Comparison of ENCODE assay signal across 10 cellular contexts in the genomic region with DNA sequence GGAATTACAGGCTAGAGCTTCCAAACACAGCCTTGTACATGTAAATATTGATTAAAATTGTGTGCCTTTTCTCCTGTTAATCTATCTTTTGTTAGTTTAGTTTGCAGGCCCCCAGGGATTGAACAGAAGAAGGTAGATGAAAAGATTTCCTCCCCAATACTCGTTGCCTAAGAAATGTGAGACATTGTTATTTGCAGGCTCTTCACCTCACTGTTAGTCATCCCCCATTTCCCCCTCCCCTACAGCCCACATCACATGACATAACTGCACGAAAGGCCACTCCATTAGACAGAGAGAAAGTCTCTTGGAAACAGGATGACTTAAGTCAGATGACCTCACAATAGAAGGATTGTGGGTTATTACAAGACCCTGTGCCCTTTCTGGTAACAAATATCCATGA. TPM values are rescaled to one million over a fixed set of nuclear protein-coding genes. Genes with fewer than 3 reads are reported as not detected.
DNase-seq lines count a peak whose midpoint lies in the region; ATAC-seq and TF ChIP-seq lines count a peak whose summit lies in the region.
"Had no signal": no experiment of that assay in that cellular context is flagged by ENCODE, and none has a peak within 500 bp of the region (broad histone marks: within the 10 kb centered on the region; RNA-seq: fewer than 3 reads in every experiment).

No MANE protein-coding gene starts in this region.

- H3K4me3 ChIP-seq in IMR-90 (ENCODE audit: insufficient read depth, low read depth, low read length) (no peak overlapping the region), adrenal gland (no peak overlapping the region)

- no peak overlapping the region for H3K14ac ChIP-seq in IMR-90 (replicated peaks; ENCODE audit: low read depth, low read length)

- TF ChIP-seq RAD21 in IMR-90 (IDR thresholded peaks at IDR 0.05; ENCODE audit: low read length), result no peak

- ATAC-seq in IMR-90 (ENCODE audit: low read depth) (peak; percentile 66), GM18519 (IDR thresholded peaks at IDR 0.05; ENCODE audit: low FRiP score, unreplicated experiment) (no peak)

- no peak overlapping the region for H3K18ac ChIP-seq in IMR-90 (ENCODE audit: low read depth, low read length)

- 0 out of 4 replicates have a peak overlapping the region, but pooled peaks of 1 of the 2 experiments have one; percentile 43 for H4K8ac ChIP-seq in IMR-90 (ENCODE audit: low read depth in 2 of 2, low read length in 2 of 2)

- H2AK9ac ChIP-seq in IMR-90 (replicated peaks; ENCODE audit: low read depth, low read length, poor library complexity), result no peak overlapping the region

- no peak overlapping the region for H3K56ac ChIP-seq in IMR-90 (ENCODE audit: extremely low read depth, insufficient read depth, low read length)

- no peak overlapping the region for H2AFZ ChIP-seq in IMR-90 (replicated peaks; ENCODE audit: low read length, poor library complexity)

- H3K9me1 ChIP-seq in IMR-90 (ENCODE audit: insufficient read depth, low read length), result no peaks in the 10 kb centered on the region

- H2BK15ac ChIP-seq in IMR-90 (ENCODE audit: low read depth, low read length), result 0 out of 3 replicates have a peak overlapping the region, but pooled peaks have one; percentile 43

- H3K23ac ChIP-seq in IMR-90 (ENCODE audit: low read depth, low read length), result no peak overlapping the region

- no peak overlapping the region for H3K9ac ChIP-seq in IMR-90 (ENCODE audit: low read depth, low read length)

- TF ChIP-seq POLR2A in IMR-90 (IDR thresholded peaks at IDR 0.05; ENCODE audit: low read depth, low read length), result no peak
- TF ChIP-seq POLR2A in adrenal gland (IDR thresholded peaks at IDR 0.05), result no peak

- H4K5ac ChIP-seq in IMR-90 (ENCODE audit: low read depth, low read length), result no peak overlapping the region

- dilution Hi-C loops in IMR-90 (cut with HindIII; ENCODE audit: low sequenced_read_pairs, unreplicated experiment), result no loop called here

- no peak for TF ChIP-seq CTCF in IMR-90 (conservative IDR thresholded peaks at IDR 0.05; ENCODE audit: low read depth, low read length)
- TF ChIP-seq CTCF in adrenal gland (IDR thresholded peaks at IDR 0.05), result no peak

- BruUV-seq in IMR-90 (replicated peaks; lab: Mats Ljungman, UMichigan), result no TSS peak

- in situ Hi-C loops in IMR-90 (cut with MboI; ENCODE audit: low sequenced_read_pairs), result no loop called here

- no peaks in the 10 kb centered on the region for H4K20me1 ChIP-seq in IMR-90 (ENCODE audit: insufficient read depth, low read length)

- POLR2A ChIA-PET in IMR-90 (lab: Charles Lee; ENCODE audit: unreplicated experiment), result no interaction called here

- CTCF ChIA-PET in IMR-90 (lab: Yijun Ruan, JAX), result no interaction called here

- peak overlapping the region; percentile 74 for H3K27ac ChIP-seq in IMR-90 (ENCODE audit: insufficient read depth, low read length)
- no peak overlapping the region for H3K27ac ChIP-seq in adrenal gland

- H2BK120ac ChIP-seq in IMR-90 (ENCODE audit: low read depth, low read length), result peak overlapping the region; percentile 44; the same call in 1 of the 2 replicates

- H3K4me1 ChIP-seq in IMR-90 (ENCODE audit: control insufficient read depth, insufficient read depth, low read length) (peaks cover 10% of the 10 kb centered on the region), adrenal gland (replicated peaks in 1 of 2) (no peaks in the 10 kb centered on the region)

- H3K36me3 ChIP-seq in IMR-90 (ENCODE audit: control insufficient read depth, insufficient read depth, low read length) (no peaks in the 10 kb centered on the region), adrenal gland (replicated peaks in 1 of 2) (no peaks in the 10 kb centered on the region)

- H3K9me3 ChIP-seq in IMR-90 (ENCODE audit: control insufficient read depth, insufficient read depth, low read length) (no peaks in the 10 kb centered on the region), adrenal gland (replicated peaks in 1 of 3) (no peaks in the 10 kb centered on the region)

- peak overlapping the region; percentile 96 for H2BK5ac ChIP-seq in IMR-90 (ENCODE audit: low read depth, low read length, poor library complexity, severe bottlenecking)

- intact Hi-C loops in IMR-90 (cut with micrococcal nuclease) (loop anchor here (2.0 kb wide), 1 partner anchor 13 kb away; a partner anchor contains a TSS), adrenal gland (cut with DNase I) (loop anchor here in 1 of 2 donors (10.0 kb wide), 1 partner anchor 449 kb away; no protein-coding TSS in a partner anchor)

- DNase-seq in 8988T (peak; percentile 26), IMR-90 (peak; percentile 95), adrenal gland (peak; percentile 45 to 81 (median 69)), iris pigment epithelial cell (ENCODE audit: low read depth) (peak; percentile 93), HuH-7.5 (ENCODE audit: low spot score) (no peak)
- no peak for DNase-seq in activated naive CD4-positive, alpha-beta T cell (lab: John Stamatoyannopoulos, UW)
- DNase-seq in activated CD8-positive, alpha-beta memory T cell treated with anti-CD3 and anti-CD28 coated beads, Interleukin-2, amount 50 U/mL, for 48 hours, result no peak
- DNase-seq: CD4-positive, CD25-positive, alpha-beta regulatory T cell; naive B cell had no signal

- no peaks in the 10 kb centered on the region for H3K79me1 ChIP-seq in IMR-90 (ENCODE audit: low read depth in 1 of 2, low read length in 2 of 2)

- peak overlapping the region; percentile 61; the same call in 1 of the 2 replicates for H4K91ac ChIP-seq in IMR-90 (ENCODE audit: insufficient read depth, low read depth, low read length)

- H3K27me3 ChIP-seq in IMR-90 (ENCODE audit: control insufficient read depth, insufficient read depth, low read length), result no peaks in the 10 kb centered on the region
- peaks cover 3% of the 10 kb centered on the region for H3K27me3 ChIP-seq in adrenal gland

- WGBS in IMR-90 (ENCODE audit: extremely low coverage in 2 of 2, insufficient read length in 1 of 2), 2 experiments, result no CpG with 5 or more reads among the region's 2 CpGs
- 7 to 11% (median 8%) methylated on average over 2 of the region's 2 CpGs for WGBS in adrenal gland, 4 donors

- 0 out of 2 replicates have a peak overlapping the region, but pooled peaks have one; percentile 66 for H2AK5ac ChIP-seq in IMR-90 (ENCODE audit: low read depth, low read length)

- H3K4ac ChIP-seq in IMR-90 (ENCODE audit: low read depth, low read length), result peak overlapping the region; percentile 61; the same call in 1 of the 2 replicates

- H2BK20ac ChIP-seq in IMR-90 (ENCODE audit: low read depth, low read length), result peak overlapping the region; percentile 50

- H3K4me2 ChIP-seq in IMR-90 (ENCODE audit: low read depth, low read length), result peak overlapping the region; percentile 34; the same call in 1 of the 2 replicates

TF ChIP-seq in IMR-90, 13 proteins besides CTCF, POLR2A, EP300 and RAD21:
- TF ChIP-seq, protein P1, sequence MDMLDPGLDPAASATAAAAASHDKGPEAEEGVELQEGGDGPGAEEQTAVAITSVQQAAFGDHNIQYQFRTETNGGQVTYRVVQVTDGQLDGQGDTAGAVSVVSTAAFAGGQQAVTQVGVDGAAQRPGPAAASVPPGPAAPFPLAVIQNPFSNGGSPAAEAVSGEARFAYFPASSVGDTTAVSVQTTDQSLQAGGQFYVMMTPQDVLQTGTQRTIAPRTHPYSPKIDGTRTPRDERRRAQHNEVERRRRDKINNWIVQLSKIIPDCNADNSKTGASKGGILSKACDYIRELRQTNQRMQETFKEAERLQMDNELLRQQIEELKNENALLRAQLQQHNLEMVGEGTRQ (IDR thresholded peaks at IDR 0.05; ENCODE audit: low read depth, low read length), result peak; percentile 87
- TF ChIP-seq RFX5 (IDR thresholded peaks at IDR 0.05; ENCODE audit: low read depth, low read length) (no peak), CHD1 (IDR thresholded peaks at IDR 0.05; ENCODE audit: low read depth, low read length) (no peak), CEBPB (IDR thresholded peaks at IDR 0.05; ENCODE audit: low read depth, low read length) (peak; percentile 41; the same call in 1 of the 2 replicates), BHLHE40 (IDR thresholded peaks at IDR 0.05; ENCODE audit: low read depth, low read length) (peak; percentile 40; the same call in 1 of the 2 replicates), FOS (IDR thresholded peaks at IDR 0.05; ENCODE audit: low read depth, low read length) (peak; percentile 69), SMC3 (IDR thresholded peaks at IDR 0.05; ENCODE audit: low read depth, low read length) (no peak), RCOR1 (IDR thresholded peaks at IDR 0.05; ENCODE audit: insufficient replicate concordance, low read length) (no peak)

RNA-seq across cellular contexts. Expression of a gene that starts 13.3 kb away (rescaled TPM):
- 63.0 and 106 TPM in 2 replicates for total RNA-seq in IMR-90 (2012; rRNA removed)
- polyA plus RNA-seq in IMR-90 (2012; rRNA removed), result 36.6 and 37.2 TPM in 2 replicates
- 20.5 and 31.0 TPM in 2 replicates for polyA plus RNA-seq in IMR-90 (2012; cell fraction: cytosol; rRNA removed)
- 59.5 and 115 TPM in 2 replicates for polyA plus RNA-seq in IMR-90 (2012; cell fraction: nucleus; rRNA removed; ENCODE audit: low replicate concordance)
- total RNA-seq in adrenal gland, result 10 to 100 TPM in 4 of 8 donors, 1 to 10 TPM in 4; 6.5 to 19.4 (median 10.6) TPM
- 1 to 10 TPM; 3.6 to 5.4 (median 3.7) TPM for polyA plus RNA-seq in adrenal gland
- total RNA-seq: CD4-positive, CD25-positive, alpha-beta regulatory T cell had no signal
- polyA plus RNA-seq: CD4-positive, CD25-positive, alpha-beta regulatory T cell had no signal

Comparison
In these comparisons a context has a peak if more than half of its experiments do, and no peak if none do; other contexts are left out.
1. DNase-seq: peak in 8988T (single experiment), IMR-90 (single experiment), adrenal gland (7 of 7) and iris pigment epithelial cell (single experiment); none in activated naive CD4-positive, alpha-beta T cell (0 of 4), HuH-7.5 (single experiment) and activated CD8-positive, alpha-beta memory T cell treated with anti-CD3 and anti-CD28 coated beads, Interleukin-2, amount 50 U/mL, for 48 hours (single experiment).